ENCODE assay signal across 1 cellular context in genomic region chr1:194816859-194817258, GRCh38.
TF ChIP-seq lines count a peak whose summit lies in the region.

No MANE protein-coding gene starts in this region.

TF ChIP-seq in neural cell, 6 proteins besides CTCF, POLR2A, EP300 and RAD21 (continued from another document):
- TF ChIP-seq EZH2 (IDR thresholded peaks at IDR 0.05; ENCODE audit: borderline replicate concordance, insufficient read depth, low read length, poor library complexity, severe bottlenecking) (no peak), POLR2AphosphoS5 (IDR thresholded peaks at IDR 0.05) (peak; percentile 39)
